9 cellular contexts compared by ENCODE assay signal in the genomic region with DNA sequence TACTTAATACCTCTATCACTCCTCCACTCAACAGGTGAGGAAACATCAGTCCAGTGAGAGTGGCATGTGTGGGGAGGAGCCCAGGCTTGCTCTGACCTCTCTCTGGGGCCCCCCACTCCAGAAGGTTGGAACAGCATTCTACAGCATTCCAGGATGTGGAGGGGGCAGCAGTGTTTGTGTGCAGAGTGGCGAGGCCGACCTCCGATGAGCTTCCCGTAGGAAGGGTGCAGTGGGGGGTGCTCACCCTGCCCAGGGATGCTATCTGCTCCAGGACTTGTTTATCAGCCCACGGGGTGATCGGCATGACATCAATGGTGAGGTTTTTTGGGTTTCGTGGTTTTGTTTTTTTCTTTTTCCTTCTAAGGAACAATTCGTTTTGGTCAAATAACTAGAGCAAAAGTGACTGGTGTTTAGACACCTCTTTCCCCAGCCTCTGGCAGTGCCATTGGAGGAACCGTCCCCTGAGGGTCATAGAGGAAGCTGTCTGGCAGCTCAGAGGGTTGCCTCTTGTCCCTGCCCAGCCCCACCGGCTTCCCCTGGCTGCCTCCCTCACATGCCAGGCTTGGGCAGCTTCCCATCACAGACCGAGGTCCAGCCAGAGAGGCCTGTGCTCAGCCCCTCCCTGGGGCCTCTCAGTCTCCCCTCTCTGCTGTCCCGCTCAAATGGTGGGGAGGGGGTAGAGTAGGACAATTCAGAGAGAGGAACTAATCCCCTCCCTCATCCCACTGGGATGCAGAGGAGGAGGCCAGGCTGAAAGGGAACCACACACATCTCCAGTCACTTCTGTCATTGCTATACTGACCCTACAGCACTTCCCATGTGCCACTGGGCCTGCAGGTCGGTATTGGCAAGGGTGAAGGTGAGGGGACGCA.
DNase-seq lines count a peak whose midpoint lies in the region; ATAC-seq and TF ChIP-seq lines count a peak whose summit lies in the region.
"Had no signal": no experiment of that assay in that cellular context is flagged by ENCODE, and none has a peak within 500 bp of the region (broad histone marks: within the 10 kb centered on the region; RNA-seq: fewer than 3 reads in every experiment).

No MANE protein-coding gene starts in this region.

- H3K9me3 ChIP-seq in right lobe of liver (no peaks in the 10 kb centered on the region), thymus (ENCODE audit: control insufficient read depth) (no peaks in the 10 kb centered on the region)

- peak; percentile 80 for DNase-seq in activated CD4-positive, alpha-beta T cell treated with anti-CD3 and anti-CD28 coated beads, Interleukin-2, amount 10 ng/mL, durations not matched to agents 24 days and 14 days
- no peak for DNase-seq in activated CD4-positive, alpha-beta T cell treated with anti-CD3 and anti-CD28 coated beads for 1 hour
- no peak for DNase-seq in activated naive CD8-positive, alpha-beta T cell treated with anti-CD3 and anti-CD28 coated beads, Interleukin-2, amount 50 U/mL, for 24 hours
- DNase-seq in right lobe of liver: peak in 1 of 3 donors; percentile 48
- no peak for DNase-seq in HPDE6-E6E7 (ENCODE audit: extremely low spot score)

- peak; percentile 37 for TF ChIP-seq POLR2A in right lobe of liver (IDR thresholded peaks at IDR 0.05)

- no peaks in the 10 kb centered on the region for H3K27me3 Mint-ChIP-seq in activated CD4-positive, alpha-beta T cell treated with anti-CD3 and anti-CD28 coated beads, Interleukin-2, amount 10 ng/mL, durations not matched to agents 24 days and 14 days
- H3K27me3 Mint-ChIP-seq in activated naive CD8-positive, alpha-beta T cell treated with anti-CD3 and anti-CD28 coated beads, Interleukin-2, amount 50 U/mL, for 24 hours: no peaks in the 10 kb centered on the region

- peak overlapping the region; percentile 84 for H3K27ac Mint-ChIP-seq in activated CD4-positive, alpha-beta T cell treated with anti-CD3 and anti-CD28 coated beads, Interleukin-2, amount 10 ng/mL, durations not matched to agents 24 days and 14 days
- peak overlapping the region; percentile 59 for H3K27ac Mint-ChIP-seq in activated naive CD8-positive, alpha-beta T cell treated with anti-CD3 and anti-CD28 coated beads, Interleukin-2, amount 50 U/mL, for 24 hours

- H3K36me3 ChIP-seq in right lobe of liver: no peaks in the 10 kb centered on the region
- no peaks in the 10 kb centered on the region for H3K36me3 ChIP-seq in thymus (ENCODE audit: control insufficient read depth, insufficient read depth)

- peak overlapping the region; percentile 64 for H3K4me3 Mint-ChIP-seq in activated CD4-positive, alpha-beta T cell treated with anti-CD3 and anti-CD28 coated beads, Interleukin-2, amount 10 ng/mL, durations not matched to agents 24 days and 14 days
- peak overlapping the region; percentile 13 for H3K4me3 Mint-ChIP-seq in activated naive CD8-positive, alpha-beta T cell treated with anti-CD3 and anti-CD28 coated beads, Interleukin-2, amount 50 U/mL, for 24 hours

- no peak for TF ChIP-seq CTCF in right lobe of liver (IDR thresholded peaks at IDR 0.05)

- 74% methylated on average over 8 of the region's 14 CpGs for WGBS in right lobe of liver (ENCODE audit: insufficient coverage, low coverage, low lambda C conversion rate, missing lambda C conversion rate)
- 50% methylated on average over 14 of the region's 14 CpGs for WGBS in thymus

- intact Hi-C loops in activated CD4-positive, alpha-beta T cell treated with anti-CD3 and anti-CD28 coated beads, Interleukin-2, amount 10 ng/mL, durations not matched to agents 24 days and 14 days (cut with micrococcal nuclease): loop anchor here (1.0 to 5.0 kb wide), 8 partner anchors 73 to 465 kb away; no protein-coding TSS in a partner anchor
- intact Hi-C loops in right lobe of liver (cut with DNase I): loop anchor here (10.0 kb wide), 2 partner anchors 155 to 165 kb away; no protein-coding TSS in a partner anchor

- H3K4me3 ChIP-seq in right lobe of liver: no peak overlapping the region
- H3K4me3 ChIP-seq in thymus (ENCODE audit: low read length): peak overlapping the region; percentile 42
- H3K4me3 ChIP-seq: SK-N-MC had no signal

- no peaks in the 10 kb centered on the region for H3K9me3 Mint-ChIP-seq in activated CD4-positive, alpha-beta T cell treated with anti-CD3 and anti-CD28 coated beads, Interleukin-2, amount 10 ng/mL, durations not matched to agents 24 days and 14 days
- no peaks in the 10 kb centered on the region for H3K9me3 Mint-ChIP-seq in activated naive CD8-positive, alpha-beta T cell treated with anti-CD3 and anti-CD28 coated beads, Interleukin-2, amount 50 U/mL, for 24 hours

- no peaks in the 10 kb centered on the region for H3K27me3 ChIP-seq in right lobe of liver
- no peaks in the 10 kb centered on the region for H3K27me3 ChIP-seq in thymus (ENCODE audit: control insufficient read depth, insufficient read depth)

- H3K4me1 ChIP-seq in right lobe of liver (no peaks in the 10 kb centered on the region), thymus (ENCODE audit: control insufficient read depth, insufficient read depth, low read length) (peaks cover 82% of the 10 kb centered on the region)

- peaks cover 1% of the 10 kb centered on the region for H3K36me3 Mint-ChIP-seq in activated CD4-positive, alpha-beta T cell treated with anti-CD3 and anti-CD28 coated beads, Interleukin-2, amount 10 ng/mL, durations not matched to agents 24 days and 14 days (ENCODE audit: low read depth)
- H3K36me3 Mint-ChIP-seq in activated naive CD8-positive, alpha-beta T cell treated with anti-CD3 and anti-CD28 coated beads, Interleukin-2, amount 50 U/mL, for 24 hours (ENCODE audit: low read depth): no peaks in the 10 kb centered on the region

- ATAC-seq in activated naive CD8-positive, alpha-beta T cell treated with anti-CD3 and anti-CD28 coated beads, Interleukin-2, amount 50 U/mL, for 24 hours: peak; percentile 6
- no peak for ATAC-seq in right lobe of liver
- no peak for ATAC-seq in HG03039 (IDR thresholded peaks at IDR 0.05; ENCODE audit: unreplicated experiment)
- no peak for ATAC-seq in HG02588 (IDR thresholded peaks at IDR 0.05; ENCODE audit: unreplicated experiment)

- peaks cover 75% of the 10 kb centered on the region for H3K4me1 Mint-ChIP-seq in activated CD4-positive, alpha-beta T cell treated with anti-CD3 and anti-CD28 coated beads, Interleukin-2, amount 10 ng/mL, durations not matched to agents 24 days and 14 days
- H3K4me1 Mint-ChIP-seq in activated naive CD8-positive, alpha-beta T cell treated with anti-CD3 and anti-CD28 coated beads, Interleukin-2, amount 50 U/mL, for 24 hours: peaks cover 83% of the 10 kb centered on the region

- H3K27ac ChIP-seq in right lobe of liver (peak overlapping the region; percentile 24 to 54 (median 51)), thymus (ENCODE audit: low read depth) (peak overlapping the region; percentile 100)
- H3K27ac ChIP-seq: SK-N-MC had no signal
